Comparison of ENCODE assay signal across 7 cellular contexts in the genomic region with DNA sequence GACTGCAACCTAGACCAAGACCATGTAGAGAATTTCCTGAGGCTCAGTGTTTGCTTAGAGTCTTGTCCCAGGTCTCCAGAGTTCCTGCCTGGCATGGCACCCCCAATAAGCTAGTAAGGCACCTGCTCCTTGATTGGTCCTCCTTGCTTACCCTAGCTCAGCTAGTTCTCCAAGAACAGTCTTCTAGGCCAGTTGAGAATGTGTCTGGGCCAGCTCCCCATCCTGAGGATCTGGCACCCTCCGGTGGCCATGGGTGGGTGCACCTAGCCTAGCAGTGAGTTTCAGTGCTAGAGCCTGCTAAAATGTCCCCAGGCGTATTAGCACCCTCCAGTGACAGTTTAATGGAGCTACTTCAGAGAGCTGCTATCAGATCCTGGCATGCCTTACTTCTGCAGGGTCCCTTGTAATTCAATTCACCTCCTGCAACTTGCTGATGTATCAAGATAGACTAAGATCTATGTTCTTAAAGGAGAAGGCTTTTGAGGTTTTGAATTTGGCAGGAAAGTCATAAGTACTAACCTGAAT. TPM values are rescaled to one million over a fixed set of nuclear protein-coding genes. Genes with fewer than 3 reads are reported as not detected.
DNase-seq lines count a peak whose midpoint lies in the region; ATAC-seq, FAIRE-seq and TF ChIP-seq lines count a peak whose summit lies in the region.

No MANE protein-coding gene starts in this region.

- H3K4me1 Mint-ChIP-seq in activated T-helper 17 cell treated with anti-CD3 and anti-CD28 coated beads, Interleukin-2, amount 50 U/mL, for 72 hours = no peaks in the 10 kb centered on the region

- DNase-seq in GM10266 (ENCODE audit: extremely low spot score) (peak; percentile 78), HuH-7 (ENCODE audit: low spot score) (peak; percentile 91), RCC 7860 (ENCODE audit: low spot score) (peak; percentile 79), iPS DF 19.7 (ENCODE audit: low read depth, low spot score) (peak; percentile 79)
- peak; percentile 4 for DNase-seq in stimulated activated CD8-positive, alpha-beta memory T cell treated with anti-CD3 and anti-CD28 coated beads, Interleukin-12 subunit alpha, Interleukin-12 subunit beta, amount 100 ng/mL, for 4 hours (ENCODE audit: low read depth)

- H3K27me3 Mint-ChIP-seq in activated T-helper 17 cell treated with anti-CD3 and anti-CD28 coated beads, Interleukin-2, amount 50 U/mL, for 72 hours = peaks cover 3% of the 10 kb centered on the region

- peak; percentile 98 for ATAC-seq in GM21717 (IDR thresholded peaks at IDR 0.05; ENCODE audit: unreplicated experiment)
- peak; percentile 99 for ATAC-seq in activated T-helper 17 cell treated with anti-CD3 and anti-CD28 coated beads, Interleukin-2, amount 50 U/mL, for 72 hours (replicated peaks)

- H3K36me3 Mint-ChIP-seq in activated T-helper 17 cell treated with anti-CD3 and anti-CD28 coated beads, Interleukin-2, amount 50 U/mL, for 72 hours (ENCODE audit: low read depth) = no peaks in the 10 kb centered on the region

- peak; percentile 57 for FAIRE-seq in RCC 7860 (lab: Jason Lieb, UNC)

- TF ChIP-seq CTCF in GM10266 (IDR thresholded peaks at IDR 0.05; ENCODE audit: control insufficient read depth, insufficient read depth, low read depth, missing control alignments) = peak; percentile 98

- H3K27ac Mint-ChIP-seq in activated T-helper 17 cell treated with anti-CD3 and anti-CD28 coated beads, Interleukin-2, amount 50 U/mL, for 72 hours = no peak overlapping the region

- H3K4me3 Mint-ChIP-seq in activated T-helper 17 cell treated with anti-CD3 and anti-CD28 coated beads, Interleukin-2, amount 50 U/mL, for 72 hours = no peak overlapping the region

- no peaks in the 10 kb centered on the region for H3K9me3 Mint-ChIP-seq in activated T-helper 17 cell treated with anti-CD3 and anti-CD28 coated beads, Interleukin-2, amount 50 U/mL, for 72 hours

RNA-seq across cellular contexts. Expression of a gene that starts 44.4 kb away (rescaled TPM):
- total RNA-seq in activated T-helper 17 cell treated with anti-CD3 and anti-CD28 coated beads, Interleukin-2, amount 50 U/mL, for 72 hours = 10 to 100 TPM; 48.9 to 51.3 TPM

Comparison
In these comparisons a context has a peak if more than half of its experiments do, and no peak if none do; other contexts are left out.
1. Peak in every context shown above with its lines: DNase-seq and ATAC-seq.
2. DNase-seq: peak in every context shown above with its lines; median percentile 91 in HuH-7; 79 in RCC 7860; 79 in iPS DF 19.7; 78 in GM10266; 4 in stimulated activated CD8-positive, alpha-beta memory T cell treated with anti-CD3 and anti-CD28 coated beads, Interleukin-12 subunit alpha, Interleukin-12 subunit beta, amount 100 ng/mL, for 4 hours.